Comparison of ENCODE assay signal across 16 cellular contexts in the genomic region with DNA sequence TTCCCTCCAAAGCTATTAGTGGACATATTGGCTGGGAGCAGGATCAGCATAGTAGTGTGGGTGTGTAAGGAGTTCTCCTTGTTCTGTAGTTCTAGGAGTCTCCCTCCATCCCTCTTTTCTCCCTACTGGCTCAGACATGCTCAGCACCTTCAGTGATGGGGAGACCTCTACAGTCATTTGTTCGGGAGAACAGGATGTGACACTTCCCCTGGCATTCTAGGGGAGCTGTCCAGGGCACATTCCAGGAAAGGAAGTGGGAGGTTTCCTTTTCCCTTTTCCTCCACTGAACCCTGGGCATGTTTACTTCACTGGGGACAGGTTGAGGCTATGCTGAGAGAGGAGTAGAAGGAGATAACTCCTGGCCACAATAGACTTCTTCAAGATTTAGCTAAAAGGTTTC.
"Had no signal": no experiment of that assay in that cellular context is flagged by ENCODE, and none has a peak within 500 bp of the region (broad histone marks: within the 10 kb centered on the region; RNA-seq: fewer than 3 reads in every experiment).

No MANE protein-coding gene starts in this region.

- H3K4me1 ChIP-seq: esophagus squamous epithelium had no signal

- H3K27ac ChIP-seq: coronary artery, esophagus squamous epithelium, heart left ventricle, neutrophil had no signal

- H3K36me3 ChIP-seq: esophagus squamous epithelium, heart left ventricle, neutrophil had no signal

- ATAC-seq: activated CD4-positive, CD25-positive, alpha-beta regulatory T cell treated with anti-CD3 and anti-CD28 coated beads, Interleukin-2, amount 50 U/mL, for 24 hours; activated T-helper 17 cell treated with anti-CD3 and anti-CD28 coated beads, Interleukin-2, amount 50 U/mL, for 72 hours; mucosa of descending colon; naive thymus-derived CD4-positive, alpha-beta T cell; stimulated activated naive CD8-positive, alpha-beta T cell treated with anti-CD3 and anti-CD28 coated beads, Interleukin-15, Interleukin-2, amounts not matched to agents 100 U/mL and 50 U/mL, for 24 hours; T-cell had no signal

- DNase-seq: activated naive CD4-positive, alpha-beta T cell treated with anti-CD3 and anti-CD28 coated beads for 36 hours; caudate nucleus; esophagus squamous epithelium; heart left ventricle; mucosa of descending colon; naive thymus-derived CD4-positive, alpha-beta T cell; stimulated activated CD4-positive, alpha-beta T cell treated with anti-CD3 and anti-CD28 coated beads, Interleukin-15, amount 100 ng/mL, for 24 hours; stimulated activated CD4-positive, alpha-beta T cell treated with anti-CD3 and anti-CD28 coated beads, Interleukin-4, amount 100 ng/mL, for 1 hour; stimulated activated naive CD8-positive, alpha-beta T cell treated with anti-CD3 and anti-CD28 coated beads, Interleukin-15, Interleukin-2, amounts not matched to agents 100 U/mL and 50 U/mL, for 24 hours; T-cell; T-helper 9 cell; trophoblast cell had no signal

- H3K9me3 ChIP-seq: esophagus squamous epithelium, heart left ventricle, mucosa of descending colon, neutrophil had no signal

- H3K4me3 ChIP-seq: coronary artery, esophagus squamous epithelium, heart left ventricle, mucosa of descending colon had no signal
